8 cellular contexts compared by ENCODE assay signal in the genomic region with DNA sequence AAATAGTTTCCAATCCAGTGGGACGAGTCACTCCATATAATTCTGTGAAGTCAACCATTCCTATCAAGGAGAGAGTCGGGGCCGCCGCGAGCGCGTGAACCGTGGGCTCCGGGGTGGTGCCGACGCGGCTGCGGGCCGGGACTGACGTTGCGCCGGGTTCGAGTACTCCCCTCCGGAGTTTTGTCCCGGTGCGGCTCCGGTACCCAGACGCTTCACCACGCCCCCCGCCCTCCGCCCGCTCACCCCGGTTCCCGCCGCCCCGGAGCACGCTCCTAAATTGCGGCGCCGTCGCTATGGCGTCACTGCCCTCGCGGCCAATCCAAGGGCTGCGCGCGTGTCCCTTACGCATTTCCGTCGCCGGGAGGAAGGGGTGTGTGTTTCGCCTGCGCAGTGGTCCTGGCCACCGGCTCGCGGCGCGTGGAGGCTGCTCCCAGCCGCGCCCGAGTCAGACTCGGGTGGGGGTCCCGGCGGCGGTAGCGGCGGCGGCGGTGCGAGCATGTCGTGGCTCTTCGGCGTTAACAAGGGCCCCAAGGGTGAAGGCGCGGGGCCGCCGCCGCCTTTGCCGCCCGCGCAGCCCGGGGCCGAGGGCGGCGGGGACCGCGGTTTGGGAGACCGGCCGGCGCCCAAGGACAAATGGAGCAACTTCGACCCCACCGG. TPM values are rescaled to one million over a fixed set of nuclear protein-coding genes. Genes with fewer than 3 reads are reported as not detected.
DNase-seq lines count a peak whose midpoint lies in the region; ATAC-seq and TF ChIP-seq lines count a peak whose summit lies in the region.

TSS of gene ATAD3B (plus strand) at position 377 of the 657 bp plus-strand sequence. CDS start at position 497, 120 bp downstream.

- peaks cover 36% of the 10 kb centered on the region for H3K36me3 Mint-ChIP-seq in activated T-cell treated with anti-CD3 and anti-CD28 coated beads, Interleukin-2, amount 50 U/mL, for 24 hours (ENCODE audit: low read depth)

- no peaks in the 10 kb centered on the region for H3K27me3 ChIP-seq in mucosa of rectum (ENCODE audit: control insufficient read depth in 2 of 2, insufficient read depth in 2 of 2, low read length in 2 of 2)

- DNase-seq in DMS153 treated with DMSO at 0.1 percent for 48 hours (lab: John Stamatoyannopoulos, UW; ENCODE audit: unreplicated experiment) (peak; percentile 97), erythroblast (lab: John Stamatoyannopoulos, UW) (peak; percentile 96)
- DNase-seq in Jurkat, Clone E6-1 (ENCODE audit: low read depth, low spot score) = peak; percentile 78
- DNase-seq in activated T-cell treated with anti-CD3 and anti-CD28 coated beads, Interleukin-2, amount 50 U/mL, for 24 hours = peak; percentile 96
- DNase-seq in stimulated activated CD8-positive, alpha-beta memory T cell treated with anti-CD3 and anti-CD28 coated beads, Interleukin-4, amount 100 ng/mL, for 4 hours (ENCODE audit: low read depth in 2 of 2, low spot score in 1 of 2) = peak; percentile 84 to 87

- H3K4me1 ChIP-seq in mucosa of rectum (ENCODE audit: control insufficient read depth in 2 of 2, insufficient read depth in 2 of 2, low read length in 2 of 2) = peaks cover 11 to 12% of the 10 kb centered on the region in 2 donors

- H3K9me3 ChIP-seq in mucosa of rectum (ENCODE audit: control insufficient read depth in 2 of 2, low read length in 2 of 2) = no peaks in the 10 kb centered on the region

- H3K27ac Mint-ChIP-seq in activated T-cell treated with anti-CD3 and anti-CD28 coated beads, Interleukin-2, amount 50 U/mL, for 24 hours = peak within 1 kb of the TSS; percentile 94

- no peaks in the 10 kb centered on the region for H3K27me3 Mint-ChIP-seq in activated T-cell treated with anti-CD3 and anti-CD28 coated beads, Interleukin-2, amount 50 U/mL, for 24 hours

- H3K27ac ChIP-seq in mucosa of rectum (ENCODE audit: low read depth in 2 of 2, low read length in 2 of 2) = peak within 1 kb of the TSS; percentile 85 to 87

- no peaks in the 10 kb centered on the region for H3K9me3 Mint-ChIP-seq in activated T-cell treated with anti-CD3 and anti-CD28 coated beads, Interleukin-2, amount 50 U/mL, for 24 hours

- peak within 1 kb of the TSS; percentile 73 for H3K4me3 ChIP-seq in Jurkat, Clone E6-1 (ENCODE audit: low read length)
- peak within 1 kb of the TSS; percentile 79 to 85 for H3K4me3 ChIP-seq in mucosa of rectum (ENCODE audit: low read length in 2 of 2)

- H3K36me3 ChIP-seq in mucosa of rectum (ENCODE audit: control insufficient read depth in 2 of 2, insufficient read depth in 2 of 2, low read length in 2 of 2) = no peaks in the 10 kb centered on the region

- ATAC-seq in GM21619 (IDR thresholded peaks at IDR 0.05; ENCODE audit: unreplicated experiment) = peak; percentile 93

- H3K9ac ChIP-seq in mucosa of rectum (ENCODE audit: low read depth in 1 of 2, low read length in 2 of 2) = peak within 1 kb of the TSS; percentile 78 to 81

- peak within 1 kb of the TSS; percentile 88 for H3K4me3 Mint-ChIP-seq in activated T-cell treated with anti-CD3 and anti-CD28 coated beads, Interleukin-2, amount 50 U/mL, for 24 hours

- peak; percentile 47 for TF ChIP-seq POLR2A in erythroblast (IDR thresholded peaks at IDR 0.05; ENCODE audit: low read length)

- H3K4me1 Mint-ChIP-seq in activated T-cell treated with anti-CD3 and anti-CD28 coated beads, Interleukin-2, amount 50 U/mL, for 24 hours (ENCODE audit: low read depth) = peaks cover 31% of the 10 kb centered on the region

TF ChIP-seq in PFSK-1, 5 proteins besides CTCF, POLR2A, EP300 and RAD21:
- TF ChIP-seq TAF1 (IDR thresholded peaks at IDR 0.05; ENCODE audit: borderline replicate concordance, insufficient read depth, low read length) (peak; percentile 53; the same call in 1 of the 2 replicates), SIN3A (IDR thresholded peaks at IDR 0.05; ENCODE audit: borderline replicate concordance, insufficient read depth, low read length) (peak; percentile 88; the same call in 1 of the 2 replicates), POLR2AphosphoS5 (IDR thresholded peaks at IDR 0.05; ENCODE audit: low read depth, low read length) (peak; percentile 53; the same call in 1 of the 2 replicates), FOXP2 (optimal IDR thresholded peaks at IDR 0.05; ENCODE audit: borderline replicate concordance, extremely low read depth, extremely low read length, insufficient read depth) (no peak)
- TF ChIP-seq, protein P1, sequence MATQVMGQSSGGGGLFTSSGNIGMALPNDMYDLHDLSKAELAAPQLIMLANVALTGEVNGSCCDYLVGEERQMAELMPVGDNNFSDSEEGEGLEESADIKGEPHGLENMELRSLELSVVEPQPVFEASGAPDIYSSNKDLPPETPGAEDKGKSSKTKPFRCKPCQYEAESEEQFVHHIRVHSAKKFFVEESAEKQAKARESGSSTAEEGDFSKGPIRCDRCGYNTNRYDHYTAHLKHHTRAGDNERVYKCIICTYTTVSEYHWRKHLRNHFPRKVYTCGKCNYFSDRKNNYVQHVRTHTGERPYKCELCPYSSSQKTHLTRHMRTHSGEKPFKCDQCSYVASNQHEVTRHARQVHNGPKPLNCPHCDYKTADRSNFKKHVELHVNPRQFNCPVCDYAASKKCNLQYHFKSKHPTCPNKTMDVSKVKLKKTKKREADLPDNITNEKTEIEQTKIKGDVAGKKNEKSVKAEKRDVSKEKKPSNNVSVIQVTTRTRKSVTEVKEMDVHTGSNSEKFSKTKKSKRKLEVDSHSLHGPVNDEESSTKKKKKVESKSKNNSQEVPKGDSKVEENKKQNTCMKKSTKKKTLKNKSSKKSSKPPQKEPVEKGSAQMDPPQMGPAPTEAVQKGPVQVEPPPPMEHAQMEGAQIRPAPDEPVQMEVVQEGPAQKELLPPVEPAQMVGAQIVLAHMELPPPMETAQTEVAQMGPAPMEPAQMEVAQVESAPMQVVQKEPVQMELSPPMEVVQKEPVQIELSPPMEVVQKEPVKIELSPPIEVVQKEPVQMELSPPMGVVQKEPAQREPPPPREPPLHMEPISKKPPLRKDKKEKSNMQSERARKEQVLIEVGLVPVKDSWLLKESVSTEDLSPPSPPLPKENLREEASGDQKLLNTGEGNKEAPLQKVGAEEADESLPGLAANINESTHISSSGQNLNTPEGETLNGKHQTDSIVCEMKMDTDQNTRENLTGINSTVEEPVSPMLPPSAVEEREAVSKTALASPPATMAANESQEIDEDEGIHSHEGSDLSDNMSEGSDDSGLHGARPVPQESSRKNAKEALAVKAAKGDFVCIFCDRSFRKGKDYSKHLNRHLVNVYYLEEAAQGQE (IDR thresholded peaks at IDR 0.05; ENCODE audit: insufficient read depth in 1 of 2, low read depth in 2 of 2, low read length in 2 of 2) = no peak

RNA-seq across cellular contexts. Expression of gene ATAD3B, which starts in this region (rescaled TPM):
- 28.5 TPM for polyA plus RNA-seq in Jurkat, Clone E6-1 (2012; ENCODE audit: insufficient read depth, insufficient read length)
- 70.9 TPM for polyA plus RNA-seq in PFSK-1 (2012; ENCODE audit: insufficient read length, low read depth)

Comparison
In these comparisons a context has a peak if more than half of its experiments do, and no peak if none do; other contexts are left out.
1. Peak in every context shown above with its lines: DNase-seq, ATAC-seq, H3K4me3 ChIP-seq and H3K27ac ChIP-seq.